11 cellular contexts compared by ENCODE assay signal in genomic region chr12:59055204-59055839, GRCh38.
A peak's percentile ranks its signal among the peaks of the same experiment; 100 is the strongest.
DNase-seq lines count a peak whose midpoint lies in the region; ATAC-seq, FAIRE-seq and TF ChIP-seq lines count a peak whose summit lies in the region.
"Had no signal": no experiment of that assay in that cellular context is flagged by ENCODE, and none has a peak within 500 bp of the region (broad histone marks: within the 10 kb centered on the region; RNA-seq: fewer than 3 reads in every experiment).

No MANE protein-coding gene starts in this region.

- H3K79me2 ChIP-seq in HepG2 (ENCODE audit: insufficient read depth, low read length) = no peaks in the 10 kb centered on the region

- peak; percentile 76 for ATAC-seq in activated naive CD8-positive, alpha-beta T cell treated with anti-CD3 and anti-CD28 coated beads, Interleukin-2, amount 50 U/mL, for 24 hours
- ATAC-seq in HG03565 (IDR thresholded peaks at IDR 0.05; ENCODE audit: unreplicated experiment) (peak; percentile 85), HepG2 (no peak)
- ATAC-seq: WTC11 had no signal

- no peaks in the 10 kb centered on the region for H3K4me1 ChIP-seq in HepG2 (ENCODE audit: insufficient read depth, low read length)

- DNase-seq in activated naive CD8-positive, alpha-beta T cell treated with anti-CD3 and anti-CD28 coated beads, Interleukin-2, amount 50 U/mL, for 24 hours = no peak
- no peak for DNase-seq in activated naive CD8-positive, alpha-beta T cell treated with anti-CD3 and anti-CD28 coated beads for 36 hours
- DNase-seq in epithelial cell of prostate (ENCODE audit: low read depth, low spot score) (peak; percentile 96), urothelium cell line (ENCODE audit: low spot score) (peak; percentile 70), HepG2 (ENCODE audit: low spot score) (no peak), NCI-H446 treated with DMSO at 0.1 percent for 48 hours (lab: John Stamatoyannopoulos, UW) (no peak), AML-193 (lab: John Stamatoyannopoulos, UW) (no peak)
- DNase-seq: Caco-2; stimulated activated CD4-positive, alpha-beta T cell treated with anti-CD3 and anti-CD28 coated beads, Interleukin-1b, Interleukin-23, amount 100 ng/mL, for 48 hours had no signal

- in situ Hi-C loops in HepG2 (cut with HindIII; ENCODE audit: extremely low pct_ligation_motif_present, low pct_unique_long_range_greater_than_20kb) = no loop called here

- no peak overlapping the region for H3K9ac ChIP-seq in HepG2 (ENCODE audit: insufficient read depth, low read depth, low read length)

- CTCF ChIA-PET in HepG2 (lab: Yijun Ruan, JAX; ENCODE audit: low intra/inter-chr PET ratio, low total read pairs) = no interaction called here

- intact Hi-C loops in HepG2 (cut with micrococcal nuclease; ENCODE audit: unreplicated experiment) = no loop called here

- BruUV-seq in HepG2 (replicated peaks; lab: Mats Ljungman, UMichigan) = no TSS peak

- TF ChIP-seq POLR2A in HepG2 (IDR thresholded peaks at IDR 0.05; ENCODE audit: insufficient read depth in 1 of 2, low read depth in 2 of 2, low read length in 2 of 2) = no peak

- POLR2A ChIA-PET in HepG2 (lab: Yijun Ruan, JAX) = no interaction called here

- no peaks in the 10 kb centered on the region for H3K9me3 ChIP-seq in HepG2 (ENCODE audit: low read length)
- H3K9me3 ChIP-seq: Caco-2 had no signal

- FAIRE-seq in urothelium cell line (lab: Jason Lieb, UNC) (no peak), HepG2 (lab: Jason Lieb, UNC) (no peak)

- no peaks in the 10 kb centered on the region for H4K20me1 ChIP-seq in HepG2 (ENCODE audit: insufficient read depth, low read length)

- no peak overlapping the region for H3K4me2 ChIP-seq in HepG2 (ENCODE audit: low read depth, low read length)

- no peaks in the 10 kb centered on the region for H3K27me3 Mint-ChIP-seq in activated naive CD8-positive, alpha-beta T cell treated with anti-CD3 and anti-CD28 coated beads, Interleukin-2, amount 50 U/mL, for 24 hours
- no peaks in the 10 kb centered on the region for H3K27me3 Mint-ChIP-seq in activated naive CD8-positive, alpha-beta T cell treated with anti-CD3 and anti-CD28 coated beads for 36 hours

- H3K36me3 ChIP-seq in HepG2 (replicated peaks in 1 of 2; ENCODE audit: control insufficient read depth in 1 of 2, insufficient read depth in 2 of 2, low read length in 2 of 2) = no peaks in the 10 kb centered on the region

- no peaks in the 10 kb centered on the region for H3K36me3 Mint-ChIP-seq in activated naive CD8-positive, alpha-beta T cell treated with anti-CD3 and anti-CD28 coated beads, Interleukin-2, amount 50 U/mL, for 24 hours (ENCODE audit: low read depth)
- H3K36me3 Mint-ChIP-seq in activated naive CD8-positive, alpha-beta T cell treated with anti-CD3 and anti-CD28 coated beads for 36 hours = no peaks in the 10 kb centered on the region
- H3K36me3 Mint-ChIP-seq: WTC11 had no signal

- H3K4me3 ChIP-seq in HepG2 (replicated peaks in 1 of 3; ENCODE audit: insufficient read depth in 1 of 3, low read depth in 2 of 3, low read length in 3 of 3) = no peak overlapping the region

- no peaks in the 10 kb centered on the region; a peak in 1 of 5 replicates for H3K27me3 ChIP-seq in HepG2 (ENCODE audit: control insufficient read depth in 1 of 2, insufficient read depth in 2 of 2, low read length in 2 of 2)

- no peak overlapping the region for H2AFZ ChIP-seq in HepG2 (ENCODE audit: low read length)

- TF ChIP-seq RAD21 in HepG2 (CRISPR knock-in tag; IDR thresholded peaks at IDR 0.05) = no peak

- TF ChIP-seq EP300 in HepG2 (IDR thresholded peaks at IDR 0.05; ENCODE audit: low read depth in 2 of 2, low read length in 2 of 2) (no peak), HepG2 (CRISPR knock-in tag; IDR thresholded peaks at IDR 0.05; ENCODE audit: borderline replicate concordance) (no peak)

- peaks cover 2% of the 10 kb centered on the region for H3K4me1 Mint-ChIP-seq in activated naive CD8-positive, alpha-beta T cell treated with anti-CD3 and anti-CD28 coated beads, Interleukin-2, amount 50 U/mL, for 24 hours
- H3K4me1 Mint-ChIP-seq in activated naive CD8-positive, alpha-beta T cell treated with anti-CD3 and anti-CD28 coated beads for 36 hours = peaks cover 2% of the 10 kb centered on the region
- H3K4me1 Mint-ChIP-seq: WTC11 had no signal

- TF ChIP-seq CTCF in HepG2 (CRISPR knock-in tag; IDR thresholded peaks at IDR 0.05) = no peak

- H3K4me3 Mint-ChIP-seq in activated naive CD8-positive, alpha-beta T cell treated with anti-CD3 and anti-CD28 coated beads, Interleukin-2, amount 50 U/mL, for 24 hours = no peak overlapping the region
- H3K4me3 Mint-ChIP-seq in activated naive CD8-positive, alpha-beta T cell treated with anti-CD3 and anti-CD28 coated beads for 36 hours = no peak overlapping the region
- H3K4me3 Mint-ChIP-seq: WTC11 had no signal

- peaks cover 6% of the 10 kb centered on the region for H3K9me3 Mint-ChIP-seq in activated naive CD8-positive, alpha-beta T cell treated with anti-CD3 and anti-CD28 coated beads, Interleukin-2, amount 50 U/mL, for 24 hours
- H3K9me3 Mint-ChIP-seq in activated naive CD8-positive, alpha-beta T cell treated with anti-CD3 and anti-CD28 coated beads for 36 hours = no peaks in the 10 kb centered on the region
- H3K9me3 Mint-ChIP-seq: WTC11 had no signal

- peak overlapping the region; percentile 81 for H3K27ac ChIP-seq in epithelial cell of prostate
- H3K27ac ChIP-seq in HepG2 (ENCODE audit: extremely low read length, insufficient read depth, low read length) = no peak overlapping the region

- WGBS in HepG2 (ENCODE audit: low lambda C conversion rate) = 0% methylated on average over 1 of the region's 1 CpG

- H3K27ac Mint-ChIP-seq in activated naive CD8-positive, alpha-beta T cell treated with anti-CD3 and anti-CD28 coated beads, Interleukin-2, amount 50 U/mL, for 24 hours = no peak overlapping the region
- no peak overlapping the region for H3K27ac Mint-ChIP-seq in activated naive CD8-positive, alpha-beta T cell treated with anti-CD3 and anti-CD28 coated beads for 36 hours
- H3K27ac Mint-ChIP-seq: WTC11 had no signal

TF ChIP-seq in HepG2, 621 proteins besides CTCF, POLR2A, EP300 and RAD21:
- TF ChIP-seq ZNF709 (CRISPR knock-in tag; IDR thresholded peaks at IDR 0.05) (no peak), SATB2 (CRISPR knock-in tag; IDR thresholded peaks at IDR 0.05) (no peak), RAD51 (IDR thresholded peaks at IDR 0.05; ENCODE audit: borderline replicate concordance) (no peak), ZBTB33 (CRISPR knock-in tag; IDR thresholded peaks at IDR 0.05) (no peak)

Comparison
In these comparisons a context has a peak if more than half of its experiments do, and no peak if none do; other contexts are left out.
1. DNase-seq: peak in epithelial cell of prostate (single experiment) and urothelium cell line (single experiment); none in activated naive CD8-positive, alpha-beta T cell treated with anti-CD3 and anti-CD28 coated beads, Interleukin-2, amount 50 U/mL, for 24 hours (single experiment), activated naive CD8-positive, alpha-beta T cell treated with anti-CD3 and anti-CD28 coated beads for 36 hours (single experiment), HepG2 (single experiment), NCI-H446 treated with DMSO at 0.1 percent for 48 hours (single experiment) and AML-193 (0 of 2).